ENCODE assay signal across 8 cellular contexts in genomic region chr17:48593840-48594411, GRCh38. TPM values are rescaled to one million over a fixed set of nuclear protein-coding genes. Genes with fewer than 3 reads are reported as not detected.
DNase-seq lines count a peak whose midpoint lies in the region; ATAC-seq and TF ChIP-seq lines count a peak whose summit lies in the region.

No MANE protein-coding gene starts in this region.

- no peak overlapping the region for H2BK5ac ChIP-seq in mesenchymal stem cell (ENCODE audit: low read depth, low read length, poor library complexity, severe bottlenecking)

- H2AFZ ChIP-seq in mesenchymal stem cell (ENCODE audit: low read depth, low read length) = no peak overlapping the region

- peak overlapping the region; percentile 90 to 97 for H3K18ac ChIP-seq in mesenchymal stem cell (ENCODE audit: low read depth in 1 of 2, low read length in 2 of 2)

- peaks cover 8% of the 10 kb centered on the region for H3K36me3 ChIP-seq in colonic mucosa
- H3K36me3 ChIP-seq in mesenchymal stem cell (ENCODE audit: control insufficient read depth in 1 of 2, insufficient read depth in 2 of 2, low read depth in 1 of 2, low read length in 2 of 2) = peaks cover 31 to 34% of the 10 kb centered on the region in 2 experiments

- H4K91ac ChIP-seq in mesenchymal stem cell (ENCODE audit: low read length) = no peak overlapping the region

- H3K27me3 ChIP-seq in colonic mucosa = no peaks in the 10 kb centered on the region
- H3K27me3 ChIP-seq in mesenchymal stem cell (ENCODE audit: control insufficient read depth in 1 of 2, insufficient read depth in 1 of 2, low read length in 2 of 2) = no peaks in the 10 kb centered on the region

- H3K4me3 ChIP-seq in colonic mucosa (no peak overlapping the region), mesenchymal stem cell (ENCODE audit: insufficient read depth in 1 of 2, low read depth in 1 of 2, low read length in 2 of 2) (peak overlapping the region in 1 of 2 experiments; percentile 80)

- no peak overlapping the region for H2BK12ac ChIP-seq in mesenchymal stem cell (ENCODE audit: low read length in 2 of 2)

- H2BK120ac ChIP-seq in mesenchymal stem cell (ENCODE audit: low read depth, low read length) = peak overlapping the region; percentile 42

- intact Hi-C loops in colonic mucosa (cut with DNase I) = no loop called here

- peak overlapping the region; percentile 63 for H3K27ac ChIP-seq in colonic mucosa
- H3K27ac ChIP-seq in mesenchymal stem cell (ENCODE audit: low read length, poor library complexity, severe bottlenecking) = peak overlapping the region; percentile 90

- no peak overlapping the region for H3K14ac ChIP-seq in mesenchymal stem cell (ENCODE audit: low read length in 2 of 2)

- no peak overlapping the region for H2BK15ac ChIP-seq in mesenchymal stem cell (ENCODE audit: low read depth, poor library complexity, severe bottlenecking)

- DNase-seq in AG09319 (ENCODE audit: extremely low read depth, low read depth) = peak; percentile 12
- peak; percentile 65 for DNase-seq in H4 (ENCODE audit: low spot score)
- peak; percentile 98 for DNase-seq in NCI-H345 (lab: John Stamatoyannopoulos, UW)
- DNase-seq in activated CD4-positive, alpha-beta T cell treated with anti-CD3 and anti-CD28 coated beads for 24 hours (ENCODE audit: low read depth in 2 of 2) = peak; percentile 79 to 80
- DNase-seq in colonic mucosa = peak; percentile 72
- peak; percentile 98 for DNase-seq in mesenchymal stem cell
- peak; percentile 58 to 66 for DNase-seq in stimulated activated CD8-positive, alpha-beta memory T cell treated with anti-CD3 and anti-CD28 coated beads, Interleukin-2, amount 100 ng/mL, for 1 hour (ENCODE audit: low read depth in 2 of 2)

- peak overlapping the region; percentile 79 for H2AK5ac ChIP-seq in mesenchymal stem cell (ENCODE audit: low read length, severe bottlenecking)

- H3K79me1 ChIP-seq in mesenchymal stem cell (replicated peaks; ENCODE audit: low read length, poor library complexity, severe bottlenecking) = peaks cover 4% of the 10 kb centered on the region

- TF ChIP-seq CTCF in AG09319 (IDR thresholded peaks at IDR 0.05; ENCODE audit: low read depth, low read length) (peak; percentile 82), colonic mucosa (IDR thresholded peaks at IDR 0.05) (peak; percentile 74)

- peak overlapping the region; percentile 19 to 40 for H3K9ac ChIP-seq in colonic mucosa (ENCODE audit: low read depth in 2 of 2, low read length in 2 of 2)
- H3K9ac ChIP-seq in mesenchymal stem cell (ENCODE audit: low read length) = peak overlapping the region; percentile 98

- under 1% methylated on average over 25 of the region's 30 CpGs for WGBS in mesenchymal stem cell

- H3K9me3 ChIP-seq in colonic mucosa = no peaks in the 10 kb centered on the region
- H3K9me3 ChIP-seq in mesenchymal stem cell (ENCODE audit: control insufficient read depth, low read length) = no peaks in the 10 kb centered on the region

- H3K23ac ChIP-seq in mesenchymal stem cell (ENCODE audit: low read length in 2 of 2) = no peak overlapping the region

- no peak for ATAC-seq in GM18873 (IDR thresholded peaks at IDR 0.05; ENCODE audit: low FRiP score, unreplicated experiment)

- H3K4me1 ChIP-seq in colonic mucosa (peaks cover 4% of the 10 kb centered on the region), mesenchymal stem cell (ENCODE audit: control insufficient read depth, insufficient read depth, low read depth, low read length) (peaks cover 45% of the 10 kb centered on the region)

- no peak overlapping the region for H4K8ac ChIP-seq in mesenchymal stem cell (ENCODE audit: low read length)

- peak overlapping the region; percentile 44 for H3K4me2 ChIP-seq in mesenchymal stem cell (ENCODE audit: low read length, poor library complexity, severe bottlenecking)

- H3K4ac ChIP-seq in mesenchymal stem cell (ENCODE audit: low read depth in 1 of 2, low read length in 2 of 2) = peak overlapping the region; percentile 36 to 92

RNA-seq across cellular contexts. Expression of gene HOXB5, which starts 0.3 kb away (rescaled TPM):
- 0.43 TPM in 1 of 2 replicates, not detected in the other for total RNA-seq in H4 (2014; rRNA removed; shearing (Covaris generic))
- total RNA-seq in colonic mucosa = 10 to 100 TPM; 11.0 to 22.7 TPM
- 15.0 TPM for polyA plus RNA-seq in mesenchymal stem cell (2013, experiment 1 of 2)
- polyA plus RNA-seq in mesenchymal stem cell (2013, experiment 2 of 2) = 14.1 TPM

RNA-seq across cellular contexts. Expression of gene HOXB3, which starts 3.9 kb away (rescaled TPM):
- 2.0 and 5.6 TPM in 2 replicates for total RNA-seq in H4 (2014; rRNA removed; shearing (Covaris generic))
- total RNA-seq in colonic mucosa = 10 to 100 TPM; 17.4 to 31.8 TPM
- polyA plus RNA-seq in mesenchymal stem cell (2013, experiment 1 of 2) = 39.4 TPM
- 35.7 TPM for polyA plus RNA-seq in mesenchymal stem cell (2013, experiment 2 of 2)

RNA-seq across cellular contexts. Expression of gene HOXB6, which starts 10.9 kb away (rescaled TPM):
- 1.4 and 3.1 TPM in 2 replicates for total RNA-seq in H4 (2014; rRNA removed; shearing (Covaris generic))
- 10 to 100 TPM; 30.0 to 71.0 TPM for total RNA-seq in colonic mucosa
- polyA plus RNA-seq in mesenchymal stem cell (2013, experiment 1 of 2) = 37.1 TPM
- 35.9 TPM for polyA plus RNA-seq in mesenchymal stem cell (2013, experiment 2 of 2)

RNA-seq across cellular contexts. Expression of gene HOXB4, which starts 15.8 kb away (rescaled TPM):
- 0.45 TPM in 2 replicates for total RNA-seq in H4 (2014; rRNA removed; shearing (Covaris generic))
- total RNA-seq in colonic mucosa = 1 to 10 TPM; 2.5 to 4.7 TPM
- polyA plus RNA-seq in mesenchymal stem cell (2013, experiment 1 of 2) = 5.9 TPM
- 5.9 TPM for polyA plus RNA-seq in mesenchymal stem cell (2013, experiment 2 of 2)

RNA-seq across cellular contexts. Expression of gene HOXB7, which starts 16.9 kb away (rescaled TPM):
- 21.2 and 22.4 TPM in 2 replicates for total RNA-seq in H4 (2014; rRNA removed; shearing (Covaris generic))
- total RNA-seq in colonic mucosa = 10 to 100 TPM; 25.9 to 31.4 TPM
- polyA plus RNA-seq in mesenchymal stem cell (2013, experiment 1 of 2) = 108 TPM
- 115 TPM for polyA plus RNA-seq in mesenchymal stem cell (2013, experiment 2 of 2)

Comparison
In these comparisons a context has a peak if more than half of its experiments do, and no peak if none do; other contexts are left out.
1. DNase-seq: peak in every context shown above with its lines; median percentile 98 in NCI-H345; 98 in mesenchymal stem cell; 80 in activated CD4-positive, alpha-beta T cell treated with anti-CD3 and anti-CD28 coated beads for 24 hours; 72 in colonic mucosa; 65 in H4; 62 in stimulated activated CD8-positive, alpha-beta memory T cell treated with anti-CD3 and anti-CD28 coated beads, Interleukin-2, amount 100 ng/mL, for 1 hour; 12 in AG09319.